17 cellular contexts compared by ENCODE assay signal in the genomic region with DNA sequence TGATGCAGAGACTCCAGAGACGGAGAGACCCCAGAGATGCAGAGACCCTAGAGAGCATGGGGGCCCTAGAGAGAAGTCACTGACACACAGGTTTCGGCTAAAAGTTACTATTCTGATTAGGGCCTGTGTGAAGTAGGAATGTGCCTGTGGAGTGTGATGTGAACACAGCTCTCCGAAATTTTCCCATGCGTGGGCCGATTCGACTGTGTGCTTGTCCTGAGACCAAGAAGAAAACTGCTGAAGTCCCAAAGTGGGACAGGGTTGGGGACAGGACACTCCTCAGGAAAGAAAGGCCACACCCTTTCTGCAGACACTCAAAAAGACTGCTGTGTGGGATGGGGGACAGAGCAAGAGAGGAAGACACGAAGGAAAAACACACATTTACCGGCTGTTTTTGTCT.
DNase-seq lines count a peak whose midpoint lies in the region; ATAC-seq and TF ChIP-seq lines count a peak whose summit lies in the region.
"Had no signal": no experiment of that assay in that cellular context is flagged by ENCODE, and none has a peak within 500 bp of the region (broad histone marks: within the 10 kb centered on the region; RNA-seq: fewer than 3 reads in every experiment).

No MANE protein-coding gene starts in this region.

- TF ChIP-seq CTCF in Peyer's patch (IDR thresholded peaks at IDR 0.05) (no peak), upper lobe of right lung (IDR thresholded peaks at IDR 0.05) (no peak)

- DNase-seq in Peyer's patch (peak in 2 of 3 donors; percentile 1 to 14), trophoblast cell (no peak), upper lobe of right lung (peak; percentile 12), erythroblast (lab: John Stamatoyannopoulos, UW) (no peak), cerebellar cortex (ENCODE audit: low spot score) (no peak)
- DNase-seq: ACHN; BE2C; C1 segment of cervical spinal cord; CD4-positive, CD25-positive, alpha-beta regulatory T cell; COR-L47; DMS 273 treated with DMSO at 0.1 percent for 48 hours; DMS53; DND-41; EL; H9 had no signal

- no peak overlapping the region for H3K18ac ChIP-seq in trophoblast cell (ENCODE audit: low read length)

- peak overlapping the region; percentile 6 for H3K4me2 ChIP-seq in trophoblast cell (ENCODE audit: low read length)

- H2BK5ac ChIP-seq in trophoblast cell (ENCODE audit: low read depth, low read length, poor library complexity): no peak overlapping the region

- H2AFZ ChIP-seq in trophoblast cell (ENCODE audit: insufficient read depth, low read length, poor library complexity): no peak overlapping the region

- no CpG with 5 or more reads among the region's 8 CpGs for WGBS in trophoblast cell (ENCODE audit: extremely low coverage, insufficient coverage, insufficient read length)

- H3K36me3 ChIP-seq in Peyer's patch (no peaks in the 10 kb centered on the region), trophoblast cell (ENCODE audit: control insufficient read depth in 1 of 2, insufficient read depth in 2 of 2, low read length in 2 of 2) (no peaks in the 10 kb centered on the region), upper lobe of right lung (no peaks in the 10 kb centered on the region)
- H3K36me3 ChIP-seq: BE2C had no signal

- no peak overlapping the region for H3K9ac ChIP-seq in trophoblast cell (ENCODE audit: low read length)

- no peak overlapping the region for H4K91ac ChIP-seq in trophoblast cell (ENCODE audit: low read depth, low read length)

- no peaks in the 10 kb centered on the region for H3K9me3 ChIP-seq in Peyer's patch
- peaks cover 47% of the 10 kb centered on the region for H3K9me3 ChIP-seq in iPS-18c (ENCODE audit: control insufficient read depth, insufficient read depth, low read length)
- peaks cover 23% of the 10 kb centered on the region for H3K9me3 ChIP-seq in trophoblast cell (ENCODE audit: insufficient read depth, low read depth, low read length)
- H3K9me3 ChIP-seq in upper lobe of right lung: no peaks in the 10 kb centered on the region
- H3K9me3 ChIP-seq: BE2C had no signal

- no peak overlapping the region for H4K8ac ChIP-seq in trophoblast cell (ENCODE audit: low read depth, low read length)

- no peak overlapping the region for H2AK5ac ChIP-seq in trophoblast cell (ENCODE audit: low read length)

- H3K4ac ChIP-seq in trophoblast cell (ENCODE audit: low read depth, low read length): no peak overlapping the region

- no peaks in the 10 kb centered on the region for H3K79me1 ChIP-seq in trophoblast cell (ENCODE audit: low read length)

- no peak overlapping the region for H3K23ac ChIP-seq in trophoblast cell (ENCODE audit: low read length)

- no peak overlapping the region for H2BK120ac ChIP-seq in trophoblast cell (ENCODE audit: insufficient read depth, low read length, poor library complexity)

- no peak overlapping the region for H2BK12ac ChIP-seq in trophoblast cell (ENCODE audit: low read length)

- H3K27me3 ChIP-seq in Peyer's patch (no peaks in the 10 kb centered on the region), trophoblast cell (ENCODE audit: insufficient read depth, low read length) (no peaks in the 10 kb centered on the region), upper lobe of right lung (no peaks in the 10 kb centered on the region)
- H3K27me3 ChIP-seq: BE2C had no signal

- H3K4me3 ChIP-seq in Peyer's patch: no peak overlapping the region
- peak overlapping the region; percentile 20; the same call in 1 of the 2 replicates for H3K4me3 ChIP-seq in iPS-18c (ENCODE audit: insufficient read depth, low read depth, low read length)
- H3K4me3 ChIP-seq in trophoblast cell (ENCODE audit: low read depth, low read length): no peak overlapping the region
- no peak overlapping the region for H3K4me3 ChIP-seq in upper lobe of right lung
- H3K4me3 ChIP-seq: GM12878 had no signal

- H4K12ac ChIP-seq in trophoblast cell (ENCODE audit: low read depth, low read length): no peak overlapping the region

- H3K14ac ChIP-seq in trophoblast cell (ENCODE audit: low read length): no peak overlapping the region

- H3K27ac ChIP-seq in Peyer's patch (no peak overlapping the region), trophoblast cell (ENCODE audit: low read depth, low read length) (no peak overlapping the region), upper lobe of right lung (no peak overlapping the region)

- no peak for ATAC-seq in upper lobe of right lung
- ATAC-seq: GM12878 had no signal

- H3K79me2 ChIP-seq in trophoblast cell (ENCODE audit: control insufficient read depth, insufficient read depth, low read length, poor library complexity): no peaks in the 10 kb centered on the region

- TF ChIP-seq POLR2A in Peyer's patch (IDR thresholded peaks at IDR 0.05) (no peak), erythroblast (IDR thresholded peaks at IDR 0.05; ENCODE audit: low read length) (no peak)

- intact Hi-C loops in upper lobe of right lung (cut with DNase I): loop anchor here (10.0 kb wide), 1 partner anchor 689 kb away; no protein-coding TSS in a partner anchor

- H3K4me1 ChIP-seq in Peyer's patch (no peaks in the 10 kb centered on the region), trophoblast cell (ENCODE audit: control insufficient read depth in 1 of 2, insufficient read depth in 2 of 2, low read length in 2 of 2) (no peaks in the 10 kb centered on the region), upper lobe of right lung (no peaks in the 10 kb centered on the region)
- H3K4me1 ChIP-seq: BE2C had no signal

Comparison
In these comparisons a context has a peak if more than half of its experiments do, and no peak if none do; other contexts are left out.
1. DNase-seq: peak in Peyer's patch (2 of 3) and upper lobe of right lung (single experiment); none in trophoblast cell (0 of 2), erythroblast (0 of 2) and cerebellar cortex (single experiment).